ENCODE assay signal across 21 cellular contexts in the genomic region with DNA sequence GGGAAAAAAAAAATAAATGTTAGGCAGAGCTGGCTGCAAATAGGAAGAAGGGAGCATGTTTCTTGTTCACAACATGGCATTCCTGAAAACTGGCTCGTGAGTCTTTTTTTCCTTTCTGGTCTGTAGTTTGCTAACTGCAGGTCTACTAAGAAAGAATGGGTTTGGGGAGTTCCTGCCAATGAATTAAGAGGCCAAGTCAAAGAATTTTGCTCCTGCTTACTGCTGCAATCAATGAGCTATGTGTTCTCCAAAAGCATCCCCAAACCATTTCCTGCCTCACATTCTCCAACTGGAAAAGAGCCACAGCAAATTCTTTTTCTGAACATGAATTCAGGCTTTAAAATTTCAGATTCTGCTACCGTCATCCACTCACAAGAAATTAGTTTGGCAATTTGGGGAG.
DNase-seq lines count a peak whose midpoint lies in the region; ATAC-seq, FAIRE-seq and TF ChIP-seq lines count a peak whose summit lies in the region.
"Had no signal": no experiment of that assay in that cellular context is flagged by ENCODE, and none has a peak within 500 bp of the region (broad histone marks: within the 10 kb centered on the region; RNA-seq: fewer than 3 reads in every experiment).

No MANE protein-coding gene starts in this region.

- H3K9ac ChIP-seq in muscle layer of colon (ENCODE audit: low read length) = no peak overlapping the region
- H3K9ac ChIP-seq in SK-N-SH = no peak overlapping the region
- H3K9ac ChIP-seq: BLaER1 treated with 17β-estradiol and CSF1 and Interleukin-3, amounts not matched to agents 10 nM and 100 nM had no signal

- H3K79me2 ChIP-seq in SK-N-SH (ENCODE audit: insufficient read depth) = no peaks in the 10 kb centered on the region

- no peaks in the 10 kb centered on the region for H3K27me3 ChIP-seq in muscle layer of colon (ENCODE audit: control insufficient read depth in 1 of 2, insufficient read depth in 2 of 2, low read length in 2 of 2)
- no peaks in the 10 kb centered on the region for H3K27me3 ChIP-seq in SK-N-SH (ENCODE audit: insufficient read depth)
- no peaks in the 10 kb centered on the region for H3K27me3 ChIP-seq in CD4-positive, alpha-beta T cell (ENCODE audit: control insufficient read depth, insufficient read depth, low read length)
- H3K27me3 ChIP-seq: BLaER1 treated with 17β-estradiol and CSF1 and Interleukin-3, amounts not matched to agents 10 nM and 100 nM had no signal

- DNase-seq in AG20443 (ENCODE audit: low spot score) (peak; percentile 40), OCI-M1 (lab: John Stamatoyannopoulos, UW) (peak; percentile 33), epidermal melanocyte (ENCODE audit: insufficient read length, low spot score) (peak; percentile 31), LoVo (ENCODE audit: low spot score) (no peak), SK-N-SH (no peak), D721Med (ENCODE audit: insufficient read length, low spot score) (no peak)
- DNase-seq in CD4-positive, alpha-beta T cell = no peak
- DNase-seq: CD8-positive, alpha-beta memory T cell; DMS79 treated with DMSO at 0.1 percent for 48 hours; GOT3; NCI-H1694 treated with DMSO at 0.1 percent for 48 hours; NCI-H2107; NCI-H510A; NCI-H748 treated with DMSO at 0.1 percent for 48 hours; NK-92 treated with Interleukin-12 subunit alpha and Interleukin-12 subunit beta, amount 100 ng/mL, for 24 hours; SHP77 had no signal

- ATAC-seq in CD4-positive, alpha-beta T cell (ENCODE audit: poor library complexity) = no peak
- ATAC-seq: HCT116, K562 had no signal

- H3K4me1 Mint-ChIP-seq in CD4-positive, alpha-beta T cell (ENCODE audit: low read depth) = no peaks in the 10 kb centered on the region
- H3K4me1 Mint-ChIP-seq: CD8-positive, alpha-beta memory T cell had no signal

- H3K4me2 ChIP-seq in SK-N-SH = no peak overlapping the region
- H3K4me2 ChIP-seq: BLaER1 treated with 17β-estradiol and CSF1 and Interleukin-3, amounts not matched to agents 10 nM and 100 nM had no signal

- no peaks in the 10 kb centered on the region for H4K20me1 ChIP-seq in SK-N-SH (ENCODE audit: insufficient read depth)
- H4K20me1 ChIP-seq: BLaER1 treated with 17β-estradiol and CSF1 and Interleukin-3, amounts not matched to agents 10 nM and 100 nM had no signal

- no peak overlapping the region for H3K27ac Mint-ChIP-seq in CD4-positive, alpha-beta T cell

- no peaks in the 10 kb centered on the region for H3K36me3 Mint-ChIP-seq in CD4-positive, alpha-beta T cell (ENCODE audit: low read depth)
- H3K36me3 Mint-ChIP-seq: CD8-positive, alpha-beta memory T cell had no signal

- H3K4me1 ChIP-seq in muscle layer of colon (ENCODE audit: insufficient read depth, low read length) (peaks cover 36% of the 10 kb centered on the region), SK-N-SH (ENCODE audit: control insufficient read depth in 1 of 2, insufficient read depth in 2 of 2, low read depth in 1 of 2, low read length in 1 of 2) (no peaks in the 10 kb centered on the region)

- H3K4me3 ChIP-seq in muscle layer of colon (ENCODE audit: low read depth in 1 of 2, low read length in 2 of 2) = no peak overlapping the region
- no peak overlapping the region for H3K4me3 ChIP-seq in SK-N-SH (ENCODE audit: low read depth in 2 of 2, low read length in 1 of 2)
- H3K4me3 ChIP-seq: BLaER1 treated with 17β-estradiol and CSF1 and Interleukin-3, amounts not matched to agents 10 nM and 100 nM; K562 had no signal

- no peak overlapping the region for H3K4me3 Mint-ChIP-seq in CD4-positive, alpha-beta T cell
- H3K4me3 Mint-ChIP-seq: CD8-positive, alpha-beta memory T cell had no signal

- TF ChIP-seq CTCF in SK-N-SH (IDR thresholded peaks at IDR 0.05) (no peak), D721Med (IDR thresholded peaks at IDR 0.05; ENCODE audit: insufficient read depth, missing control alignments) (no peak)
- no peak for TF ChIP-seq CTCF in CD4-positive, alpha-beta T cell (IDR thresholded peaks at IDR 0.05)

- H3K9me3 Mint-ChIP-seq in CD4-positive, alpha-beta T cell = no peaks in the 10 kb centered on the region
- H3K9me3 Mint-ChIP-seq: CD8-positive, alpha-beta memory T cell had no signal

- no peak for TF ChIP-seq RAD21 in SK-N-SH (IDR thresholded peaks at IDR 0.05; ENCODE audit: low read length)

- peaks cover 13% of the 10 kb centered on the region for H3K27me3 Mint-ChIP-seq in CD4-positive, alpha-beta T cell

- H3K9me3 ChIP-seq in muscle layer of colon (ENCODE audit: low read length) (no peaks in the 10 kb centered on the region), SK-N-SH (no peaks in the 10 kb centered on the region)
- no peaks in the 10 kb centered on the region for H3K9me3 ChIP-seq in CD4-positive, alpha-beta T cell (ENCODE audit: control insufficient read depth, low read length)

- intact Hi-C loops in CD4-positive, alpha-beta T cell (cut with DNase I, micrococcal nuclease) = no loop called here

- CTCF ChIA-PET in SK-N-SH (lab: Yijun Ruan, JAX) = interaction anchor here (0.7 to 1.1 kb wide), 2 partner anchors 9 to 250 kb away, joined by 3 read pairs; no protein-coding TSS in a partner anchor
- CTCF ChIA-PET in CD4-positive, alpha-beta T cell (lab: Charles Lee) = no interaction called here

- POLR2A ChIA-PET in SK-N-SH (lab: Yijun Ruan, JAX) = no interaction called here
- POLR2A ChIA-PET in CD4-positive, alpha-beta T cell (lab: Charles Lee) = no interaction called here

- no peak overlapping the region for H2AFZ ChIP-seq in SK-N-SH (ENCODE audit: low read depth)

- WGBS in SK-N-SH (ENCODE audit: low lambda C conversion rate) = 79% methylated on average over 2 of the region's 2 CpGs

- H3F3A ChIP-seq in SK-N-SH (replicated peaks; ENCODE audit: insufficient read depth) = no peaks in the 10 kb centered on the region

- H3K27ac ChIP-seq in muscle layer of colon (ENCODE audit: low read depth, low read length) = peak overlapping the region; percentile 49
- H3K27ac ChIP-seq in SK-N-SH (ENCODE audit: low read depth in 2 of 2, low read length in 1 of 2) = no peak overlapping the region
- no peak overlapping the region for H3K27ac ChIP-seq in CD4-positive, alpha-beta T cell (ENCODE audit: low read depth, low read length)
- H3K27ac ChIP-seq: BLaER1 treated with 17β-estradiol and CSF1 and Interleukin-3, amounts not matched to agents 10 nM and 100 nM had no signal

- no peak for TF ChIP-seq EP300 in SK-N-SH (IDR thresholded peaks at IDR 0.05; ENCODE audit: borderline replicate concordance in 1 of 2, low read depth in 1 of 2, low read length in 1 of 2)

- no peak for FAIRE-seq in D721Med (lab: Jason Lieb, UNC)
- FAIRE-seq: GM19239, K562 had no signal

- H3K9me2 ChIP-seq in SK-N-SH = no peaks in the 10 kb centered on the region

- no peaks in the 10 kb centered on the region for H3K36me3 ChIP-seq in muscle layer of colon (ENCODE audit: insufficient read depth, low read length)
- no peaks in the 10 kb centered on the region for H3K36me3 ChIP-seq in SK-N-SH (replicated peaks in 1 of 2; ENCODE audit: control insufficient read depth in 1 of 2, insufficient read depth in 2 of 2, low read length in 1 of 2)
- H3K36me3 ChIP-seq: BLaER1 treated with 17β-estradiol and CSF1 and Interleukin-3, amounts not matched to agents 10 nM and 100 nM had no signal

TF ChIP-seq in SK-N-SH, 30 proteins besides CTCF, POLR2A, EP300 and RAD21:
- TF ChIP-seq MEF2A (IDR thresholded peaks at IDR 0.05; ENCODE audit: borderline replicate concordance, low read depth) (no peak), GABPA (IDR thresholded peaks at IDR 0.05; ENCODE audit: low read depth) (no peak), FOXJ3 (CRISPR knock-in tag; IDR thresholded peaks at IDR 0.05) (no peak), MXI1 (IDR thresholded peaks at IDR 0.05; ENCODE audit: low read depth, low read length) (no peak)
- TF ChIP-seq, protein P1, sequence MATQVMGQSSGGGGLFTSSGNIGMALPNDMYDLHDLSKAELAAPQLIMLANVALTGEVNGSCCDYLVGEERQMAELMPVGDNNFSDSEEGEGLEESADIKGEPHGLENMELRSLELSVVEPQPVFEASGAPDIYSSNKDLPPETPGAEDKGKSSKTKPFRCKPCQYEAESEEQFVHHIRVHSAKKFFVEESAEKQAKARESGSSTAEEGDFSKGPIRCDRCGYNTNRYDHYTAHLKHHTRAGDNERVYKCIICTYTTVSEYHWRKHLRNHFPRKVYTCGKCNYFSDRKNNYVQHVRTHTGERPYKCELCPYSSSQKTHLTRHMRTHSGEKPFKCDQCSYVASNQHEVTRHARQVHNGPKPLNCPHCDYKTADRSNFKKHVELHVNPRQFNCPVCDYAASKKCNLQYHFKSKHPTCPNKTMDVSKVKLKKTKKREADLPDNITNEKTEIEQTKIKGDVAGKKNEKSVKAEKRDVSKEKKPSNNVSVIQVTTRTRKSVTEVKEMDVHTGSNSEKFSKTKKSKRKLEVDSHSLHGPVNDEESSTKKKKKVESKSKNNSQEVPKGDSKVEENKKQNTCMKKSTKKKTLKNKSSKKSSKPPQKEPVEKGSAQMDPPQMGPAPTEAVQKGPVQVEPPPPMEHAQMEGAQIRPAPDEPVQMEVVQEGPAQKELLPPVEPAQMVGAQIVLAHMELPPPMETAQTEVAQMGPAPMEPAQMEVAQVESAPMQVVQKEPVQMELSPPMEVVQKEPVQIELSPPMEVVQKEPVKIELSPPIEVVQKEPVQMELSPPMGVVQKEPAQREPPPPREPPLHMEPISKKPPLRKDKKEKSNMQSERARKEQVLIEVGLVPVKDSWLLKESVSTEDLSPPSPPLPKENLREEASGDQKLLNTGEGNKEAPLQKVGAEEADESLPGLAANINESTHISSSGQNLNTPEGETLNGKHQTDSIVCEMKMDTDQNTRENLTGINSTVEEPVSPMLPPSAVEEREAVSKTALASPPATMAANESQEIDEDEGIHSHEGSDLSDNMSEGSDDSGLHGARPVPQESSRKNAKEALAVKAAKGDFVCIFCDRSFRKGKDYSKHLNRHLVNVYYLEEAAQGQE (IDR thresholded peaks at IDR 0.05; ENCODE audit: low read depth, low read length) = no peak

Comparison
In these comparisons a context has a peak if more than half of its experiments do, and no peak if none do; other contexts are left out.
1. DNase-seq: peak in AG20443 (single experiment), OCI-M1 (single experiment) and epidermal melanocyte (single experiment); none in LoVo (single experiment), SK-N-SH (single experiment), CD4-positive, alpha-beta T cell (0 of 10) and D721Med (single experiment).